In the genomic region with DNA sequence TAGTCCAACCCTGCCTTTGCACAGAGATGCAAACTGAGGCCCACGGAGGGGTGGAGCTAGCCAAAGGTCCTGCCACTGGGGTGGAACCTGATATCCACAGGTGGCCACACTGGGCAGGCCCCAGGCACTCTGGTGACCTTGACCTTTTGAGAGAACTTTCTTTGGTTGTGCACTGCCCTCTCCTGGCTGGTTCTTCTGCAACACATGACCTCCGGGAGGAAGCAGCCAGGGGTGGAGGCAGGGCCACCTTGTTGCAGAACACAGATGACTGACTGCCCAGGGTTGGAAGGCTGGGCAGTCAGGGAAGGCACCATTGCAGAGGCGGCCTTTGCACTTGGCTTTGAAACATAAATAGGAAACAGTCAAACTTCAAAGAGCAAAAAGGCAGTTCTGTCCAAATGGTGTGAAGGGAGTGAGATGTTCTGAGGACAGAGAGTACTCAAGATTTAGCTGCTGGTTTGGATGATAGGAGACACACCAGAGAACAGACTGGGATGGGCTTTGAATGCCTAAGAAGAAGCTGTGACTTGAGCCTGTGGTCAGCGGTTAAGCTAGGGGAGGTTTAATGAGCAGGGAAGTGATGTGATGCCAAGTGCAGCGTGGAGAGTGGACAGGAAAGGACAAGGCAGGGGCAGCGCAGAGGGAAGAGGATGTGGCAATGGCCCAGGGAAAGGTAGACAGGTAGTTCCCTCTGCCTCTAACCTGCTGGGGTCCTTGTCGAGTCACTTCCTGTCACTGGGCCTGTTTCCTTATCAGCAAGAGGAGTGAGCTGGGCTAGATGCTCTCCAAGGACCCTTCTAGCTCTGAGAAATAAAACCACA, we compare ENCODE assay signal across 8 cellular contexts. TPM values are rescaled to one million over a fixed set of nuclear protein-coding genes. Genes with fewer than 3 reads are reported as not detected.
DNase-seq lines count a peak whose midpoint lies in the region; ATAC-seq and TF ChIP-seq lines count a peak whose summit lies in the region.

No MANE protein-coding gene starts in this region.

- no peak overlapping the region for H3K4me3 Mint-ChIP-seq in natural killer cell

- no peaks in the 10 kb centered on the region for H4K20me1 ChIP-seq in BLaER1
- no peaks in the 10 kb centered on the region for H4K20me1 ChIP-seq in fibroblast of lung (ENCODE audit: control insufficient read depth, extremely low read depth, insufficient read depth, low read length)

- peak; percentile 59 to 74 for TF ChIP-seq CTCF in fibroblast of lung (conservative IDR thresholded peaks at IDR 0.05 in 1 of 2, IDR thresholded peaks at IDR 0.05 in 1 of 2; ENCODE audit: low read depth in 1 of 2, low read length in 2 of 2)
- TF ChIP-seq CTCF in natural killer cell (IDR thresholded peaks at IDR 0.05) = peak; percentile 12

- no peak overlapping the region for H2AFZ ChIP-seq in fibroblast of lung (ENCODE audit: low read length)

- H3K4me3 ChIP-seq in BLaER1 (no peak overlapping the region), fibroblast of lung (replicated peaks in 1 of 4; ENCODE audit: control extremely low read depth in 1 of 4, insufficient read depth in 1 of 4, low read depth in 3 of 4, low read length in 4 of 4) (no peak overlapping the region)

- H3K4me2 ChIP-seq in BLaER1 (peak overlapping the region; percentile 67), fibroblast of lung (ENCODE audit: extremely low read depth, insufficient read depth, low read length) (no peak overlapping the region)

- peaks cover 0 to 3% of the 10 kb centered on the region in 2 donors for H3K27me3 Mint-ChIP-seq in natural killer cell (ENCODE audit: low read depth in 2 of 2)

- peak overlapping the region; percentile 41 to 67 for H3K27ac Mint-ChIP-seq in natural killer cell

- H3K27ac ChIP-seq in BLaER1 = no peak overlapping the region
- no peak overlapping the region for H3K27ac ChIP-seq in fibroblast of lung (ENCODE audit: insufficient read depth, low read length)
- peak overlapping the region; percentile 13 for H3K27ac ChIP-seq in temporal lobe (ENCODE audit: low read depth, low read length)

- peaks cover 8% of the 10 kb centered on the region in 2 donors for H3K4me1 Mint-ChIP-seq in natural killer cell

- no peaks in the 10 kb centered on the region for H3K36me3 ChIP-seq in BLaER1
- no peaks in the 10 kb centered on the region for H3K36me3 ChIP-seq in fibroblast of lung (ENCODE audit: control insufficient read depth, insufficient read depth, low read length)

- H3K9me3 Mint-ChIP-seq in natural killer cell = no peaks in the 10 kb centered on the region

- no peaks in the 10 kb centered on the region for H3K79me2 ChIP-seq in fibroblast of lung (ENCODE audit: control insufficient read depth, insufficient read depth, low read length)

- intact Hi-C loops in natural killer cell (cut with micrococcal nuclease) = no loop called here

- no peaks in the 10 kb centered on the region for H3K36me3 Mint-ChIP-seq in natural killer cell

- H3K9me3 ChIP-seq in BLaER1 (no peaks in the 10 kb centered on the region), fibroblast of lung (ENCODE audit: control insufficient read depth, insufficient read depth, low read depth, low read length) (no peaks in the 10 kb centered on the region)

- ATAC-seq in GM18861 (IDR thresholded peaks at IDR 0.05; ENCODE audit: unreplicated experiment) (peak; percentile 87), HG03045 (IDR thresholded peaks at IDR 0.05; ENCODE audit: unreplicated experiment) (peak; percentile 73), natural killer cell (peak; percentile 68 to 92 (median 88))

- H3K27me3 ChIP-seq in BLaER1 (no peaks in the 10 kb centered on the region), fibroblast of lung (ENCODE audit: control insufficient read depth, insufficient read depth, low read length) (no peaks in the 10 kb centered on the region)

- H3K4me1 ChIP-seq in BLaER1 (peaks cover 38% of the 10 kb centered on the region), fibroblast of lung (ENCODE audit: control insufficient read depth, extremely low read depth, insufficient read depth, low read length) (no peaks in the 10 kb centered on the region)

- DNase-seq in NOMO-1 (lab: John Stamatoyannopoulos, UW; ENCODE audit: unreplicated experiment in 2 of 2) (peak; percentile 33 to 82), fibroblast of lung (ENCODE audit: low read depth in 2 of 2) (peak; percentile 42 to 83), natural killer cell (no peak)
- peak; percentile 28 for DNase-seq in activated T-cell treated with anti-CD3 and anti-CD28 coated beads, Interleukin-2, amount 50 U/mL, for 1 hour

- H3K9ac ChIP-seq in BLaER1 (no peak overlapping the region), fibroblast of lung (ENCODE audit: insufficient read depth, low read length) (no peak overlapping the region)

RNA-seq across cellular contexts. Expression of a gene that starts 6.8 kb away (rescaled TPM):
- total RNA-seq in fibroblast of lung (10.6 and 11.0 TPM in 2 replicates), natural killer cell (10 to 100 TPM; 51.5 to 62.6 (median 51.7) TPM), temporal lobe (11.3 TPM)
- 8.5 and 12.1 TPM in 2 replicates for polyA plus RNA-seq in fibroblast of lung
- 20.0 and 24.0 TPM in 2 replicates for polyA plus RNA-seq in fibroblast of lung (2012)
- 18.2 and 19.0 TPM in 2 replicates for polyA minus RNA-seq in fibroblast of lung (ENCODE audit: low replicate concordance)

RNA-seq across cellular contexts. Expression of a gene that starts 48.0 kb away (rescaled TPM):
- total RNA-seq in fibroblast of lung (5.9 and 8.5 TPM in 2 replicates), natural killer cell (under 1 TPM in 1 of 3 donors, not detected in 2; 0.19 TPM), temporal lobe (0.25 TPM)
- 3.3 and 12.5 TPM in 2 replicates for polyA plus RNA-seq in fibroblast of lung
- 6.5 and 18.6 TPM in 2 replicates for polyA plus RNA-seq in fibroblast of lung (2012)
- 16.3 and 29.0 TPM in 2 replicates for polyA minus RNA-seq in fibroblast of lung (ENCODE audit: low replicate concordance)
